ENCODE assay signal across 14 cellular contexts in the genomic region with DNA sequence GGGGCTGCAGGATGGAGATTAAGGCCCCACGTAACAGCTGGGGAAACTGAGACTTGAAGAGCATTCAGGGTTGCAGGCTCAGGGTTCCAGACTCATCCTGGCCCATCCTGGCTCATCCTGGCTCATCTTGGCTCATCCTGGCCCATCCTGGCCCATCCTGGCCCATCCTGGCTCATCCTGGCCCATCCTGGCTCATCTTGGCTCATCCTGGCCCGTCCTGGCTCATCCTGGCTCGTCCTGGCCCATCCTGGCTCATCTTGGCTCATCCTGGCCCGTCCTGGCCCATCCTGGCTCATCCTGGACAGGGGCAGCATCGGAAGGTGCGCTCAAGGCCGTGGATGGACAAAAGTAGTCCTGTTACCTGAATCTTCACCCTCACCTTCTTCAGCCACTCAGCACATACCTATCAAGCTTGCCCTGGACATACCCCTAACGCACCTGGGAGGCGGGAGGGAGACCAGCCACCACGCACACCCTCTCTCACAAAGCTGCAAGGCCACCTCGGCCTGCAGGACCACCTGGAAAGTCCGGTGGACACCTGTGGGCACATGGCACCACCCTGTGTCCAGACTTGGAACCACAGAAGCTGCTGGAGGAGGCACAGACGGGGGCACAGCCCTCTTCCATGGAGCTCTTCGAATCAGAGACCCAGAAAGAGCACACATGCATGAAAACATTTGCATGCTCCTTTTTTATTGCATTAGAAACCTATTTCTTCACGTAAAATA. TPM values are rescaled to one million over a fixed set of nuclear protein-coding genes. Genes with fewer than 3 reads are reported as not detected.
DNase-seq lines count a peak whose midpoint lies in the region; ATAC-seq, FAIRE-seq and TF ChIP-seq lines count a peak whose summit lies in the region.
"Had no signal": no experiment of that assay in that cellular context is flagged by ENCODE, and none has a peak within 500 bp of the region (broad histone marks: within the 10 kb centered on the region; RNA-seq: fewer than 3 reads in every experiment).

No MANE protein-coding gene starts in this region.

- H4K20me1 ChIP-seq in GM23248 (ENCODE audit: insufficient read depth), result no peaks in the 10 kb centered on the region

- TF ChIP-seq POLR2A in sigmoid colon (IDR thresholded peaks at IDR 0.05), result no peak

- ATAC-seq in GM18858 (IDR thresholded peaks at IDR 0.05; ENCODE audit: unreplicated experiment) (no peak), GM18867 (IDR thresholded peaks at IDR 0.05; ENCODE audit: unreplicated experiment) (no peak)
- ATAC-seq: stimulated activated naive CD8-positive, alpha-beta T cell treated with anti-CD3 and anti-CD28 coated beads, Interleukin-15, amount 100 ng/mL, for 72 hours had no signal

- 70% methylated on average over 14 to 15 of the region's 15 CpGs for WGBS in GM23248 (ENCODE audit: low coverage in 1 of 2, low lambda C conversion rate in 2 of 2, missing lambda C conversion rate in 2 of 2), 2 experiments
- 73% methylated on average over 15 of the region's 15 CpGs for WGBS in liver
- WGBS in sigmoid colon, 2 donors, result 71 to 83% methylated on average over 15 of the region's 15 CpGs

- no peaks in the 10 kb centered on the region for H3K4me1 ChIP-seq in GM23248 (ENCODE audit: insufficient read depth)
- no peaks in the 10 kb centered on the region for H3K4me1 ChIP-seq in liver (ENCODE audit: control insufficient read depth in 4 of 4, insufficient read depth in 4 of 4, low read length in 3 of 4)
- no peaks in the 10 kb centered on the region for H3K4me1 ChIP-seq in sigmoid colon

- H3K27me3 ChIP-seq in GM23248 (replicated peaks; ENCODE audit: insufficient read depth) (no peaks in the 10 kb centered on the region), WERI-Rb-1 (ENCODE audit: insufficient read depth, low read depth, severe bottlenecking) (no peaks in the 10 kb centered on the region), liver (ENCODE audit: control insufficient read depth in 4 of 4, insufficient read depth in 4 of 4, low read length in 3 of 4) (no peaks in the 10 kb centered on the region), sigmoid colon (no peaks in the 10 kb centered on the region)

- TF ChIP-seq CTCF in D721Med (IDR thresholded peaks at IDR 0.05; ENCODE audit: insufficient read depth, missing control alignments) (peak; percentile 32), WERI-Rb-1 (IDR thresholded peaks at IDR 0.05; ENCODE audit: low read depth, low read length) (peak; percentile 78), liver (IDR thresholded peaks at IDR 0.05; ENCODE audit: low read depth, low read length, missing input control) (peak; percentile 17), sigmoid colon (IDR thresholded peaks at IDR 0.05) (no peak)

- TF ChIP-seq RAD21 in liver (IDR thresholded peaks at IDR 0.05), result peak; percentile 19 to 45

- H3F3A ChIP-seq in GM23248 (ENCODE audit: insufficient read depth), result peaks cover 11% of the 10 kb centered on the region; the same call in 1 of the 2 replicates

- no peaks in the 10 kb centered on the region for H3K79me2 ChIP-seq in GM23248 (ENCODE audit: insufficient read depth)

- H3K4me2 ChIP-seq in GM23248 (ENCODE audit: unreplicated experiment), result no peak overlapping the region

- H3K9ac ChIP-seq in GM23248 (no peak overlapping the region), liver (ENCODE audit: low read depth in 1 of 2, low read length in 2 of 2) (no peak overlapping the region)

- H3K4me3 ChIP-seq in GM23248, result no peak overlapping the region
- no peak overlapping the region for H3K4me3 ChIP-seq in WERI-Rb-1 (ENCODE audit: low read depth, low read length)
- no peak overlapping the region for H3K4me3 ChIP-seq in liver (ENCODE audit: low read depth in 1 of 3, low read length in 3 of 3)
- no peak overlapping the region for H3K4me3 ChIP-seq in sigmoid colon
- H3K4me3 ChIP-seq: SK-N-MC had no signal

- intact Hi-C loops in sigmoid colon (cut with DNase I), result no loop called here

- no peak for TF ChIP-seq EP300 in sigmoid colon (IDR thresholded peaks at IDR 0.05)

- no peak overlapping the region for H2AFZ ChIP-seq in GM23248

- H3K27ac ChIP-seq in GM23248 (no peak overlapping the region), WERI-Rb-1 (no peak overlapping the region), liver (ENCODE audit: low read depth in 1 of 2, low read length in 2 of 2) (no peak overlapping the region), sigmoid colon (no peak overlapping the region)
- H3K27ac ChIP-seq: SK-N-MC had no signal

- H3K9me3 ChIP-seq in GM23248 (ENCODE audit: low read depth) (no peaks in the 10 kb centered on the region), WERI-Rb-1 (ENCODE audit: severe bottlenecking) (no peaks in the 10 kb centered on the region), liver (ENCODE audit: control insufficient read depth in 4 of 4, low read length in 3 of 4) (no peaks in the 10 kb centered on the region), sigmoid colon (peaks cover 0 to 3% (median 0%) of the 10 kb centered on the region in 4 donors)

- in situ Hi-C loops in GM23248 (cut with MboI), result no loop called here

- no peak for FAIRE-seq in D721Med (lab: Jason Lieb, UNC)
- FAIRE-seq in urothelium cell line (lab: Jason Lieb, UNC), result no peak
- FAIRE-seq: endometrium had no signal

- H3K9me2 ChIP-seq in GM23248 (ENCODE audit: insufficient read depth), result no peaks in the 10 kb centered on the region

- DNase-seq in D721Med (ENCODE audit: insufficient read length, low spot score), result no peak
- peak; percentile 16 for DNase-seq in GM23248
- DNase-seq in WERI-Rb-1, result peak; percentile 53
- no peak for DNase-seq in urothelium cell line (ENCODE audit: low spot score)
- DNase-seq in sigmoid colon, result no peak
- DNase-seq: hippocampal formation, NCI-H1105, NCI-H526 treated with DMSO at 0.1 percent for 48 hours had no signal

- H3K36me3 ChIP-seq in GM23248 (ENCODE audit: low read depth) (no peaks in the 10 kb centered on the region), WERI-Rb-1 (peaks cover 8% of the 10 kb centered on the region), liver (ENCODE audit: control insufficient read depth in 4 of 4, insufficient read depth in 3 of 4, low read depth in 1 of 4, low read length in 3 of 4) (peaks cover 0 to 8% (median 1%) of the 10 kb centered on the region in 4 donors), sigmoid colon (peaks cover 0 to 11% (median 0%) of the 10 kb centered on the region in 4 donors)

TF ChIP-seq in liver, 16 proteins besides CTCF, POLR2A, EP300 and RAD21 (continues in another document):
- TF ChIP-seq FOXA2 (IDR thresholded peaks at IDR 0.05) (no peak), JUND (IDR thresholded peaks at IDR 0.05) (no peak), GABPA (IDR thresholded peaks at IDR 0.05 in 1 of 2, conservative IDR thresholded peaks at IDR 0.05 in 1 of 2) (no peak), HNF4A (conservative IDR thresholded peaks at IDR 0.05) (no peak), NR2F2 (IDR thresholded peaks at IDR 0.05) (no peak), TAF1 (conservative IDR thresholded peaks at IDR 0.05) (no peak), YY1 (IDR thresholded peaks at IDR 0.05) (no peak), HNF4G (IDR thresholded peaks at IDR 0.05) (no peak), RXRA (IDR thresholded peaks at IDR 0.05) (no peak), FOXA1 (IDR thresholded peaks at IDR 0.05) (no peak)
- TF ChIP-seq, protein P1, sequence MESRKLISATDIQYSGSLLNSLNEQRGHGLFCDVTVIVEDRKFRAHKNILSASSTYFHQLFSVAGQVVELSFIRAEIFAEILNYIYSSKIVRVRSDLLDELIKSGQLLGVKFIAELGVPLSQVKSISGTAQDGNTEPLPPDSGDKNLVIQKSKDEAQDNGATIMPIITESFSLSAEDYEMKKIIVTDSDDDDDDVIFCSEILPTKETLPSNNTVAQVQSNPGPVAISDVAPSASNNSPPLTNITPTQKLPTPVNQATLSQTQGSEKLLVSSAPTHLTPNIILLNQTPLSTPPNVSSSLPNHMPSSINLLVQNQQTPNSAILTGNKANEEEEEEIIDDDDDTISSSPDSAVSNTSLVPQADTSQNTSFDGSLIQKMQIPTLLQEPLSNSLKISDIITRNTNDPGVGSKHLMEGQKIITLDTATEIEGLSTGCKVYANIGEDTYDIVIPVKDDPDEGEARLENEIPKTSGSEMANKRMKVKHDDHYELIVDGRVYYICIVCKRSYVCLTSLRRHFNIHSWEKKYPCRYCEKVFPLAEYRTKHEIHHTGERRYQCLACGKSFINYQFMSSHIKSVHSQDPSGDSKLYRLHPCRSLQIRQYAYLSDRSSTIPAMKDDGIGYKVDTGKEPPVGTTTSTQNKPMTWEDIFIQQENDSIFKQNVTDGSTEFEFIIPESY (IDR thresholded peaks at IDR 0.05), result no peak

RNA-seq across cellular contexts. Expression of a gene that starts 20.3 kb away (rescaled TPM):
- total RNA-seq in GM23248 (2014; rRNA removed; shearing (Covaris generic)), result not detected in 2 replicates
- polyA plus RNA-seq in GM23248 (2016; fragmentation: Nextera tagmentation; extraction: Ambion mirVana) (not detected in 2 replicates), liver (1 to 10 TPM in 1 of 2 donors, under 1 TPM in 1; 0.80 to 1.1 TPM), sigmoid colon (1 to 10 TPM in 1 of 3 donors, not detected in 2; 3.3 TPM)
- total RNA-seq in liver (1 to 10 TPM in 1 of 2 donors, under 1 TPM in 1; 0.05 to 5.7 TPM), sigmoid colon (1 to 10 TPM in 2 of 4 donors, under 1 TPM in 1, not detected in 1; 0.33 to 2.5 (median 1.6) TPM)

RNA-seq across cellular contexts. Expression of a gene that starts 21.2 kb away (rescaled TPM):
- 127 and 145 TPM in 2 replicates for total RNA-seq in GM23248 (2014; rRNA removed; shearing (Covaris generic))
- polyA plus RNA-seq in GM23248 (2016; fragmentation: Nextera tagmentation; extraction: Ambion mirVana) (188 and 193 TPM in 2 replicates), liver (10 to 100 TPM; 48.8 to 54.7 TPM), sigmoid colon (100 to 1,000 TPM; 111 to 180 (median 138) TPM)
- total RNA-seq in liver (10 to 100 TPM; 50.8 to 56.7 TPM), sigmoid colon (100 to 1,000 TPM in 2 of 4 donors, 10 to 100 TPM in 2; 86.2 to 118 (median 99.3) TPM)

RNA-seq across cellular contexts. Expression of a gene that starts 21.8 kb away (rescaled TPM):
- total RNA-seq in GM23248 (2014; rRNA removed; shearing (Covaris generic)), result 10.5 and 15.5 TPM in 2 replicates
- polyA plus RNA-seq in GM23248 (2016; fragmentation: Nextera tagmentation; extraction: Ambion mirVana), result 12.3 and 14.9 TPM in 2 replicates
- total RNA-seq in liver, result 10 to 100 TPM in 1 of 2 donors, 1 to 10 TPM in 1; 9.9 to 13.7 TPM
- polyA plus RNA-seq in liver, result 10 to 100 TPM; 15.4 to 17.1 TPM
- 10 to 100 TPM in 3 of 4 donors, 1 to 10 TPM in 1; 6.4 to 12.5 (median 11.5) TPM for total RNA-seq in sigmoid colon
- polyA plus RNA-seq in sigmoid colon, result 10 to 100 TPM in 2 of 3 donors, 1 to 10 TPM in 1; 9.6 to 21.0 (median 12.5) TPM

RNA-seq across cellular contexts. Expression of a gene that starts 31.0 kb away (rescaled TPM):
- 14.2 and 23.1 TPM in 2 replicates for total RNA-seq in GM23248 (2014; rRNA removed; shearing (Covaris generic))
- polyA plus RNA-seq in GM23248 (2016; fragmentation: Nextera tagmentation; extraction: Ambion mirVana) (4.4 and 4.6 TPM in 2 replicates), liver (1 to 10 TPM; 5.4 to 9.6 TPM), sigmoid colon (10 to 100 TPM in 1 of 3 donors, 1 to 10 TPM in 2; 1.6 to 68.0 (median 3.6) TPM)
- total RNA-seq in liver (10 to 100 TPM in 1 of 2 donors, 1 to 10 TPM in 1; 1.3 to 11.4 TPM), sigmoid colon (10 to 100 TPM; 11.4 to 15.3 (median 13.6) TPM)

RNA-seq across cellular contexts. Expression of a gene that starts 41.4 kb away (rescaled TPM):
- total RNA-seq in GM23248 (2014; rRNA removed; shearing (Covaris generic)), result not detected in 2 replicates
- polyA plus RNA-seq in GM23248 (2016; fragmentation: Nextera tagmentation; extraction: Ambion mirVana) (not detected in 2 replicates), liver (not detected), sigmoid colon (not detected)
- total RNA-seq in liver (not detected), sigmoid colon (not detected)

Comparison
In these comparisons a context has a peak if more than half of its experiments do, and no peak if none do; other contexts are left out.
1. DNase-seq: peak in GM23248 (single experiment) and WERI-Rb-1 (single experiment); none in D721Med (single experiment), urothelium cell line (single experiment) and sigmoid colon (single experiment).
2. CTCF ChIP-seq: peak in D721Med (single experiment), WERI-Rb-1 (single experiment) and liver (single experiment); none in sigmoid colon (0 of 4).